In the genomic region with DNA sequence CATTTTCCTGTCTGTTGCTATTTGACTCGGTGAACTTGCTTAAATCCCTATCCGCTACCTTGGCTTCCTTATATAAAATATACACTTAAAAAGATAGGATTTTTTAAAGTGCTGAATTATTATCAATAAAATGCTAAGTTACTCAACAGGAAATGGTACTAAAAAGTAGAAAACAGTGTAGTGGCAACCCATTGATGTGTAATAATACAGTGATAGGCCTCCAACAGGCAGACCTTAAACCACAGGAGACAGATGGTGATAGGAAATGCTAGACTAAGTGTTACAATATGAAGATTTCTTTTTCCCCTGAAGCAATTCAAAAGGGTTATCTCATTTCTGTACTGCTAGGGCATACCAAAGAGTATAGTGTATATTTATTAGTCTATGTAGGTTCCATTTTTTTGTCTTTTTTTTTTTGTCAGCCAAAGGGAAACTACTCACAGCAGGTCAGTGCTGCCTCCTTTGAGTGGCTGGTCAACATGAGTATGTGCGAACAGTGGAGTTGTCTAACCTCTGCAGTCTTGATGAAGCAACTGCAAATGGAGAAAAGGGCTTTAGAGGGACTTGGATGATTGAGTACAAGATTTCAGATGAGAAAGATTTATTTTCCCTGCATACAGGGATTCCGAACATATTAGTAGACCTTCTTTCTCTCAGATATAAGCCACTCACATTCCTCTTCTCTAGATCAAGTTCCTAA, we compare ENCODE assay signal across 2 cellular contexts.
TF ChIP-seq lines count a peak whose summit lies in the region.

No MANE protein-coding gene starts in this region.

TF ChIP-seq in HepG2, 621 proteins besides CTCF, POLR2A, EP300 and RAD21:
- TF ChIP-seq, protein P1, sequence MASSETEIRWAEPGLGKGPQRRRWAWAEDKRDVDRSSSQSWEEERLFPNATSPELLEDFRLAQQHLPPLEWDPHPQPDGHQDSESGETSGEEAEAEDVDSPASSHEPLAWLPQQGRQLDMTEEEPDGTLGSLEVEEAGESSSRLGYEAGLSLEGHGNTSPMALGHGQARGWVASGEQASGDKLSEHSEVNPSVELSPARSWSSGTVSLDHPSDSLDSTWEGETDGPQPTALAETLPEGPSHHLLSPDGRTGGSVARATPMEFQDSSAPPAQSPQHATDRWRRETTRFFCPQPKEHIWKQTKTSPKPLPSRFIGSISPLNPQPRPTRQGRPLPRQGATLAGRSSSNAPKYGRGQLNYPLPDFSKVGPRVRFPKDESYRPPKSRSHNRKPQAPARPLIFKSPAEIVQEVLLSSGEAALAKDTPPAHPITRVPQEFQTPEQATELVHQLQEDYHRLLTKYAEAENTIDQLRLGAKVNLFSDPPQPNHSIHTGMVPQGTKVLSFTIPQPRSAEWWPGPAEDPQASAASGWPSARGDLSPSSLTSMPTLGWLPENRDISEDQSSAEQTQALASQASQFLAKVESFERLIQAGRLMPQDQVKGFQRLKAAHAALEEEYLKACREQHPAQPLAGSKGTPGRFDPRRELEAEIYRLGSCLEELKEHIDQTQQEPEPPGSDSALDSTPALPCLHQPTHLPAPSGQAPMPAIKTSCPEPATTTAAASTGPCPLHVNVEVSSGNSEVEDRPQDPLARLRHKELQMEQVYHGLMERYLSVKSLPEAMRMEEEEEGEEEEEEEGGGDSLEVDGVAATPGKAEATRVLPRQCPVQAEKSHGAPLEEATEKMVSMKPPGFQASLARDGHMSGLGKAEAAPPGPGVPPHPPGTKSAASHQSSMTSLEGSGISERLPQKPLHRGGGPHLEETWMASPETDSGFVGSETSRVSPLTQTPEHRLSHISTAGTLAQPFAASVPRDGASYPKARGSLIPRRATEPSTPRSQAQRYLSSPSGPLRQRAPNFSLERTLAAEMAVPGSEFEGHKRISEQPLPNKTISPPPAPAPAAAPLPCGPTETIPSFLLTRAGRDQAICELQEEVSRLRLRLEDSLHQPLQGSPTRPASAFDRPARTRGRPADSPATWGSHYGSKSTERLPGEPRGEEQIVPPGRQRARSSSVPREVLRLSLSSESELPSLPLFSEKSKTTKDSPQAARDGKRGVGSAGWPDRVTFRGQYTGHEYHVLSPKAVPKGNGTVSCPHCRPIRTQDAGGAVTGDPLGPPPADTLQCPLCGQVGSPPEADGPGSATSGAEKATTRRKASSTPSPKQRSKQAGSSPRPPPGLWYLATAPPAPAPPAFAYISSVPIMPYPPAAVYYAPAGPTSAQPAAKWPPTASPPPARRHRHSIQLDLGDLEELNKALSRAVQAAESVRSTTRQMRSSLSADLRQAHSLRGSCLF (CRISPR knock-in tag; IDR thresholded peaks at IDR 0.05; ENCODE audit: borderline replicate concordance): no peak
- peak; percentile 36 for TF ChIP-seq RBM22 (optimal IDR thresholded peaks at IDR 0.05; ENCODE audit: low read length)
- TF ChIP-seq, protein P2, sequence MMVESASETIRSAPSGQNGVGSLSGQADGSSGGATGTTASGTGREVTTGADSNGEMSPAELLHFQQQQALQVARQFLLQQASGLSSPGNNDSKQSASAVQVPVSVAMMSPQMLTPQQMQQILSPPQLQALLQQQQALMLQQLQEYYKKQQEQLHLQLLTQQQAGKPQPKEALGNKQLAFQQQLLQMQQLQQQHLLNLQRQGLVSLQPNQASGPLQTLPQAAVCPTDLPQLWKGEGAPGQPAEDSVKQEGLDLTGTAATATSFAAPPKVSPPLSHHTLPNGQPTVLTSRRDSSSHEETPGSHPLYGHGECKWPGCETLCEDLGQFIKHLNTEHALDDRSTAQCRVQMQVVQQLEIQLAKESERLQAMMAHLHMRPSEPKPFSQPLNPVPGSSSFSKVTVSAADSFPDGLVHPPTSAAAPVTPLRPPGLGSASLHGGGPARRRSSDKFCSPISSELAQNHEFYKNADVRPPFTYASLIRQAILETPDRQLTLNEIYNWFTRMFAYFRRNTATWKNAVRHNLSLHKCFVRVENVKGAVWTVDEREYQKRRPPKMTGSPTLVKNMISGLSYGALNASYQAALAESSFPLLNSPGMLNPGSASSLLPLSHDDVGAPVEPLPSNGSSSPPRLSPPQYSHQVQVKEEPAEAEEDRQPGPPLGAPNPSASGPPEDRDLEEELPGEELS (CRISPR knock-in tag; IDR thresholded peaks at IDR 0.05): no peak
- TF ChIP-seq STAG1 (CRISPR knock-in tag; IDR thresholded peaks at IDR 0.05): no peak
TF ChIP-seq in HepG2: peak in this region for 1.

TF ChIP-seq in GM12878, 131 proteins besides CTCF, POLR2A, EP300 and RAD21:
- TF ChIP-seq ZNF622 (IDR thresholded peaks at IDR 0.05) (no peak), DPF2 (IDR thresholded peaks at IDR 0.05) (no peak), NR2C1 (IDR thresholded peaks at IDR 0.05) (no peak), SREBF1 (IDR thresholded peaks at IDR 0.05; ENCODE audit: low read length) (no peak), MXI1 (IDR thresholded peaks at IDR 0.05; ENCODE audit: low read depth, low read length) (no peak), RUNX3 (IDR thresholded peaks at IDR 0.05; ENCODE audit: low read length) (no peak)
- TF ChIP-seq, protein P3, sequence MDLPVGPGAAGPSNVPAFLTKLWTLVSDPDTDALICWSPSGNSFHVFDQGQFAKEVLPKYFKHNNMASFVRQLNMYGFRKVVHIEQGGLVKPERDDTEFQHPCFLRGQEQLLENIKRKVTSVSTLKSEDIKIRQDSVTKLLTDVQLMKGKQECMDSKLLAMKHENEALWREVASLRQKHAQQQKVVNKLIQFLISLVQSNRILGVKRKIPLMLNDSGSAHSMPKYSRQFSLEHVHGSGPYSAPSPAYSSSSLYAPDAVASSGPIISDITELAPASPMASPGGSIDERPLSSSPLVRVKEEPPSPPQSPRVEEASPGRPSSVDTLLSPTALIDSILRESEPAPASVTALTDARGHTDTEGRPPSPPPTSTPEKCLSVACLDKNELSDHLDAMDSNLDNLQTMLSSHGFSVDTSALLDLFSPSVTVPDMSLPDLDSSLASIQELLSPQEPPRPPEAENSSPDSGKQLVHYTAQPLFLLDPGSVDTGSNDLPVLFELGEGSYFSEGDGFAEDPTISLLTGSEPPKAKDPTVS (IDR thresholded peaks at IDR 0.05; ENCODE audit: low read depth, low read length): no peak
- TF ChIP-seq, protein P4, sequence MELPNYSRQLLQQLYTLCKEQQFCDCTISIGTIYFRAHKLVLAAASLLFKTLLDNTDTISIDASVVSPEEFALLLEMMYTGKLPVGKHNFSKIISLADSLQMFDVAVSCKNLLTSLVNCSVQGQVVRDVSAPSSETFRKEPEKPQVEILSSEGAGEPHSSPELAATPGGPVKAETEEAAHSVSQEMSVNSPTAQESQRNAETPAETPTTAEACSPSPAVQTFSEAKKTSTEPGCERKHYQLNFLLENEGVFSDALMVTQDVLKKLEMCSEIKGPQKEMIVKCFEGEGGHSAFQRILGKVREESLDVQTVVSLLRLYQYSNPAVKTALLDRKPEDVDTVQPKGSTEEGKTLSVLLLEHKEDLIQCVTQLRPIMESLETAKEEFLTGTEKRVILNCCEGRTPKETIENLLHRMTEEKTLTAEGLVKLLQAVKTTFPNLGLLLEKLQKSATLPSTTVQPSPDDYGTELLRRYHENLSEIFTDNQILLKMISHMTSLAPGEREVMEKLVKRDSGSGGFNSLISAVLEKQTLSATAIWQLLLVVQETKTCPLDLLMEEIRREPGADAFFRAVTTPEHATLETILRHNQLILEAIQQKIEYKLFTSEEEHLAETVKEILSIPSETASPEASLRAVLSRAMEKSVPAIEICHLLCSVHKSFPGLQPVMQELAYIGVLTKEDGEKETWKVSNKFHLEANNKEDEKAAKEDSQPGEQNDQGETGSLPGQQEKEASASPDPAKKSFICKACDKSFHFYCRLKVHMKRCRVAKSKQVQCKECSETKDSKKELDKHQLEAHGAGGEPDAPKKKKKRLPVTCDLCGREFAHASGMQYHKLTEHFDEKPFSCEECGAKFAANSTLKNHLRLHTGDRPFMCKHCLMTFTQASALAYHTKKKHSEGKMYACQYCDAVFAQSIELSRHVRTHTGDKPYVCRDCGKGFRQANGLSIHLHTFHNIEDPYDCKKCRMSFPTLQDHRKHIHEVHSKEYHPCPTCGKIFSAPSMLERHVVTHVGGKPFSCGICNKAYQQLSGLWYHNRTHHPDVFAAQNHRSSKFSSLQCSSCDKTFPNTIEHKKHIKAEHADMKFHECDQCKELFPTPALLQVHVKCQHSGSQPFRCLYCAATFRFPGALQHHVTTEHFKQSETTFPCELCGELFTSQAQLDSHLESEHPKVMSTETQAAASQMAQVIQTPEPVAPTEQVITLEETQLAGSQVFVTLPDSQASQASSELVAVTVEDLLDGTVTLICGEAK (IDR thresholded peaks at IDR 0.05; ENCODE audit: borderline replicate concordance): no peak
- TF ChIP-seq, protein P5, sequence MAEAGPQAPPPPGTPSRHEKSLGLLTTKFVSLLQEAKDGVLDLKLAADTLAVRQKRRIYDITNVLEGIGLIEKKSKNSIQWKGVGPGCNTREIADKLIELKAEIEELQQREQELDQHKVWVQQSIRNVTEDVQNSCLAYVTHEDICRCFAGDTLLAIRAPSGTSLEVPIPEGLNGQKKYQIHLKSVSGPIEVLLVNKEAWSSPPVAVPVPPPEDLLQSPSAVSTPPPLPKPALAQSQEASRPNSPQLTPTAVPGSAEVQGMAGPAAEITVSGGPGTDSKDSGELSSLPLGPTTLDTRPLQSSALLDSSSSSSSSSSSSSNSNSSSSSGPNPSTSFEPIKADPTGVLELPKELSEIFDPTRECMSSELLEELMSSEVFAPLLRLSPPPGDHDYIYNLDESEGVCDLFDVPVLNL (IDR thresholded peaks at IDR 0.05; ENCODE audit: low read depth, low read length): no peak
